ENCODE assay signal across 19 cellular contexts in the genomic region with DNA sequence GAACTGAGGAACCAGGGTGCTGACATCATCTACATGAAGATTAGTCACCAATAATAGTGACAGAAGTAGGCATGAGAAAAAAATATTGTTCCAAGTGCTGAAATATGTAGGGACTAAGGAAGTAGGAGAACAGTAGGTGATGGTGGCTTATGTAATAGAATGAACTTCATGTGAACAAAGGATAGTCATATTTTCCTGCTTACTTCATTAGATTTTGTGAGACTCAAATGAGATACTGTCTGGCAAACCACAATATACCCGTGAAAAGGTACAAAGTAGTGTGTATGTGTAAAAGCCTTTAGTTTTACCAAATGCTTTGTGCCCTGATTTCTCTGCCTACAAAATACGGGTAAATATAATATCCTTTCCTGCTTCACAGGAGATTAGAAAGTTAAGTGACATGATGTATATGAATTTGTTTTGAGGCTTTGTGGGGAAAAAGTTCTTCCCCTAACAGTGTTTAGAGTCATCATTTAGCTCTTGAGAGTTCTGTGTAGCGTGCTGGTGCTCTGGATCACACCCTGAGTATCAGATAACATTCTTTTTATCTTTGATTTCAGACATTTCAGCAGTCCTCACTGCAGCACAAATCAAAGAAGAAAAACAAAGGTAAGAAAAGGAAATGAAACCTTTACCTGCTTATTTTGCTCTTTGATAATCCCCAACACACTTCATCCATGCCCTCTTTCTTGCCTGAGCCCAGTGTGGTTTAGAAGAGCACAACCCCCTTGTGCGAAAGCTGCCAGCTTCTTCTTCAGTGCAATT.
DNase-seq lines count a peak whose midpoint lies in the region; ATAC-seq lines count a peak whose summit lies in the region.
"Had no signal": no experiment of that assay in that cellular context is flagged by ENCODE, and none has a peak within 500 bp of the region (broad histone marks: within the 10 kb centered on the region; RNA-seq: fewer than 3 reads in every experiment).

No MANE protein-coding gene starts in this region.

- ATAC-seq in activated CD4-positive, alpha-beta T cell treated with anti-CD3 and anti-CD28 coated beads for 36 hours = peak; percentile 30
- ATAC-seq in stimulated activated naive CD8-positive, alpha-beta T cell treated with anti-CD3 and anti-CD28 coated beads, Interleukin-15, amount 100 ng/mL, for 72 hours = peak; percentile 52
- no peak for ATAC-seq in stimulated activated naive CD8-positive, alpha-beta T cell treated with anti-CD3 and anti-CD28 coated beads, Interleukin-15, Interleukin-2, amounts not matched to agents 100 U/mL and 50 U/mL, for 24 hours
- no peak for ATAC-seq in GM21717 (IDR thresholded peaks at IDR 0.05; ENCODE audit: unreplicated experiment)
- ATAC-seq in HG02571 (IDR thresholded peaks at IDR 0.05; ENCODE audit: unreplicated experiment) = no peak
- ATAC-seq: GM12878, GM23338, HCT116 had no signal

- H3K9me3 Mint-ChIP-seq in activated CD4-positive, alpha-beta T cell treated with anti-CD3 and anti-CD28 coated beads for 36 hours (ENCODE audit: low read depth) = peaks cover 4% of the 10 kb centered on the region
- H3K9me3 Mint-ChIP-seq in stimulated activated naive CD8-positive, alpha-beta T cell treated with anti-CD3 and anti-CD28 coated beads, Interleukin-15, amount 100 ng/mL, for 72 hours = peaks cover 0 to 5% of the 10 kb centered on the region in 2 donors

- no peak for DNase-seq in activated CD4-positive, alpha-beta T cell treated with anti-CD3 and anti-CD28 coated beads for 36 hours
- no peak for DNase-seq in activated CD4-positive, alpha-beta T cell treated with anti-CD3 and anti-CD28 coated beads, Interleukin-2, amount 50 U/mL, for 4 hours
- DNase-seq in stimulated activated naive CD8-positive, alpha-beta T cell treated with anti-CD3 and anti-CD28 coated beads, Interleukin-15, amount 100 ng/mL, for 72 hours = no peak
- DNase-seq in stimulated activated naive CD8-positive, alpha-beta T cell treated with anti-CD3 and anti-CD28 coated beads, Interleukin-15, Interleukin-2, amounts not matched to agents 100 U/mL and 50 U/mL, for 24 hours = no peak
- peak; percentile 2 for DNase-seq in central memory CD4-positive, alpha-beta T cell
- DNase-seq in DMS153 (lab: John Stamatoyannopoulos, UW) = no peak
- DNase-seq: GDM1, IMR-90, Karpas-422, NCI-H1105, NCI-H1694, NCI-H226, NCI-H526, RPMI8226 had no signal

- intact Hi-C loops in activated CD4-positive, alpha-beta T cell treated with anti-CD3 and anti-CD28 coated beads for 36 hours (cut with DNase I, micrococcal nuclease) = no loop called here

- POLR2A ChIA-PET in activated CD4-positive, alpha-beta T cell treated with anti-CD3 and anti-CD28 coated beads for 36 hours (lab: Charles Lee) = no interaction called here

- H3K27ac Mint-ChIP-seq in activated CD4-positive, alpha-beta T cell treated with anti-CD3 and anti-CD28 coated beads for 36 hours = peak overlapping the region; percentile 11
- H3K27ac Mint-ChIP-seq in stimulated activated naive CD8-positive, alpha-beta T cell treated with anti-CD3 and anti-CD28 coated beads, Interleukin-15, amount 100 ng/mL, for 72 hours = peak overlapping the region in 1 of 2 donors; percentile 91
- H3K27ac Mint-ChIP-seq: GM23338 had no signal

- H3K36me3 Mint-ChIP-seq in activated CD4-positive, alpha-beta T cell treated with anti-CD3 and anti-CD28 coated beads for 36 hours (ENCODE audit: low read depth) = peaks cover 7% of the 10 kb centered on the region

- CTCF ChIA-PET in activated CD4-positive, alpha-beta T cell treated with anti-CD3 and anti-CD28 coated beads for 36 hours (lab: Charles Lee) = no interaction called here

- no peak overlapping the region for H3K4me3 Mint-ChIP-seq in activated CD4-positive, alpha-beta T cell treated with anti-CD3 and anti-CD28 coated beads for 36 hours
- H3K4me3 Mint-ChIP-seq in stimulated activated naive CD8-positive, alpha-beta T cell treated with anti-CD3 and anti-CD28 coated beads, Interleukin-15, amount 100 ng/mL, for 72 hours = no peak overlapping the region
- H3K4me3 Mint-ChIP-seq: GM23338 had no signal

- H3K4me1 Mint-ChIP-seq in activated CD4-positive, alpha-beta T cell treated with anti-CD3 and anti-CD28 coated beads for 36 hours = peaks cover 19% of the 10 kb centered on the region
- peaks cover 14% of the 10 kb centered on the region for H3K4me1 Mint-ChIP-seq in stimulated activated naive CD8-positive, alpha-beta T cell treated with anti-CD3 and anti-CD28 coated beads, Interleukin-15, amount 100 ng/mL, for 72 hours
- H3K4me1 Mint-ChIP-seq: GM23338 had no signal

- no peaks in the 10 kb centered on the region for H3K27me3 Mint-ChIP-seq in activated CD4-positive, alpha-beta T cell treated with anti-CD3 and anti-CD28 coated beads for 36 hours
- H3K27me3 Mint-ChIP-seq in stimulated activated naive CD8-positive, alpha-beta T cell treated with anti-CD3 and anti-CD28 coated beads, Interleukin-15, amount 100 ng/mL, for 72 hours = no peaks in the 10 kb centered on the region

Comparison
In these comparisons a context has a peak if more than half of its experiments do, and no peak if none do; other contexts are left out.
1. ATAC-seq: peak in activated CD4-positive, alpha-beta T cell treated with anti-CD3 and anti-CD28 coated beads for 36 hours (single experiment) and stimulated activated naive CD8-positive, alpha-beta T cell treated with anti-CD3 and anti-CD28 coated beads, Interleukin-15, amount 100 ng/mL, for 72 hours (single experiment); none in stimulated activated naive CD8-positive, alpha-beta T cell treated with anti-CD3 and anti-CD28 coated beads, Interleukin-15, Interleukin-2, amounts not matched to agents 100 U/mL and 50 U/mL, for 24 hours (single experiment), GM21717 (single experiment) and HG02571 (single experiment).